ENCODE assay signal across 35 cellular contexts in genomic region chr17:45731459-45731858, GRCh38. TPM values are rescaled to one million over a fixed set of nuclear protein-coding genes. Genes with fewer than 3 reads are reported as not detected.
"Had no signal": no experiment of that assay in that cellular context is flagged by ENCODE, and none has a peak within 500 bp of the region (broad histone marks: within the 10 kb centered on the region; RNA-seq: fewer than 3 reads in every experiment).

No MANE protein-coding gene starts in this region.

- ATAC-seq: activated CD8-positive, alpha-beta T cell treated with anti-CD3 and anti-CD28 coated beads for 36 hours; activated naive CD8-positive, alpha-beta T cell treated with anti-CD3 and anti-CD28 coated beads, Interleukin-2, amount 50 U/mL, for 24 hours; activated T-cell treated with anti-CD3 and anti-CD28 coated beads, Interleukin-2, amount 50 U/mL, for 4 hours; activated T-cell treated with anti-CD3 and anti-CD28 coated beads, Interleukin-2, amount 50 U/mL, for 72 hours; activated T-helper 17 cell treated with anti-CD3 and anti-CD28 coated beads, Interleukin-2, amount 50 U/mL, for 72 hours had no signal

- FAIRE-seq: TTC549 had no signal

- DNase-seq: activated B cell treated with CpG ODN at 0.5 μM for 24 hours; activated CD4-positive, alpha-beta memory T cell treated with anti-CD3 and anti-CD28 coated beads for 36 hours; activated CD4-positive, alpha-beta T cell treated with anti-CD3 and anti-CD28 coated beads for 4 hours; activated CD4-positive, alpha-beta T cell treated with anti-CD3 and anti-CD28 coated beads, Interleukin-2, amount 10 ng/mL, durations not matched to agents 24 days and 14 days; activated CD4-positive, alpha-beta T cell treated with anti-CD3 and anti-CD28 coated beads, Interleukin-2, amount 50 U/mL, for 1 hour; activated CD4-positive, alpha-beta T cell treated with anti-CD3 and anti-CD28 coated beads, Interleukin-2, amount 50 U/mL, for 4 hours; activated CD4-positive, CD25-positive, alpha-beta regulatory T cell treated with anti-CD3 and anti-CD28 coated beads, Interleukin-2, amount 50 U/mL, for 72 hours; activated CD8-positive, alpha-beta memory T cell treated with anti-CD3 and anti-CD28 coated beads, Interleukin-2, amount 50 U/mL, for 4 hours; activated CD8-positive, alpha-beta T cell treated with anti-CD3 and anti-CD28 coated beads for 36 hours; activated effector memory CD4-positive, alpha-beta T cell treated with anti-CD3 and anti-CD28 coated beads, Interleukin-2, amount 50 U/mL, for 16 hours; activated gamma-delta T cell treated with Interleukin-2 at 50 U/mL for 16 hours; activated naive CD4-positive, alpha-beta T cell treated with anti-CD3 and anti-CD28 coated beads, Interleukin-2, amount 10 ng/mL, durations not matched to agents 7 days and 5 days; activated naive CD4-positive, alpha-beta T cell treated with Interleukin-2 at 50 U/mL for 16 hours; activated naive CD8-positive, alpha-beta T cell treated with anti-CD3 and anti-CD28 coated beads, Interleukin-2, amount 10 ng/mL, durations not matched to agents 7 days and 5 days; activated naive CD8-positive, alpha-beta T cell treated with anti-CD3 and anti-CD28 coated beads, Interleukin-2, amount 50 U/mL, for 24 hours; activated T-cell treated with anti-CD3 and anti-CD28 coated beads for 4 hours; activated T-cell treated with anti-CD3 and anti-CD28 coated beads, Interleukin-2, amount 50 U/mL, for 1 hour; activated T-cell treated with anti-CD3 and anti-CD28 coated beads, Interleukin-2, amount 50 U/mL, for 4 hours; activated T-cell treated with anti-CD3 and anti-CD28 coated beads, Interleukin-2, amount 50 U/mL, for 72 hours; amygdala; anterior cingulate cortex; caudate nucleus; cerebellar nuclear complex; T-helper 1 cell; T-helper 2 cell; T-helper 9 cell had no signal

- H3K27me3 ChIP-seq: ascending aorta had no signal

- H3K4me3 ChIP-seq: ascending aorta, cardiac muscle cell had no signal

- H3K36me3 ChIP-seq: ascending aorta, cardiac muscle cell had no signal

- H3K4me1 ChIP-seq: ascending aorta had no signal

- H3K27ac ChIP-seq: ascending aorta, cardiac muscle cell, VCaP had no signal

RNA-seq across cellular contexts. Expression of gene CRHR1, which starts 52.7 kb away (rescaled TPM):
- total RNA-seq: activated B cell treated with CpG ODN at 0.5 μM for 24 hours; activated CD4-positive, alpha-beta memory T cell treated with anti-CD3 and anti-CD28 coated beads for 36 hours; activated CD4-positive, alpha-beta T cell treated with anti-CD3 and anti-CD28 coated beads, Interleukin-2, amount 10 ng/mL, durations not matched to agents 24 days and 14 days; activated CD8-positive, alpha-beta memory T cell treated with anti-CD3 and anti-CD28 coated beads for 36 hours; activated CD8-positive, alpha-beta T cell treated with anti-CD3 and anti-CD28 coated beads for 36 hours; activated naive CD8-positive, alpha-beta T cell treated with anti-CD3 and anti-CD28 coated beads, Interleukin-2, amount 10 ng/mL, durations not matched to agents 7 days and 5 days; activated T-cell treated with anti-CD3 and anti-CD28 coated beads, Interleukin-2, amount 50 U/mL, for 4 hours; activated T-cell treated with anti-CD3 and anti-CD28 coated beads, Interleukin-2, amount 50 U/mL, for 72 hours; activated T-helper 1 cell treated with anti-CD3 and anti-CD28 coated beads, Interleukin-12 subunit alpha, Interleukin-12 subunit beta, Interleukin-2, Interleukin-4 antibody, amounts not matched to agents 30 ng/mL and 10 ng/mL and 1 ng/mL, durations not matched to agents 14 hours and 24 hours and 36 hours; ascending aorta; bronchial epithelial cell; chondrocyte had no signal
- polyA plus RNA-seq: cardiac muscle cell had no signal
